Comparison of ENCODE assay signal across 11 cellular contexts in genomic region chrX:27619975-27620374, GRCh38. TPM values are rescaled to one million over a fixed set of nuclear protein-coding genes. Genes with fewer than 3 reads are reported as not detected.
DNase-seq lines count a peak whose midpoint lies in the region; ATAC-seq and TF ChIP-seq lines count a peak whose summit lies in the region.
"Had no signal": no experiment of that assay in that cellular context is flagged by ENCODE, and none has a peak within 500 bp of the region (broad histone marks: within the 10 kb centered on the region; RNA-seq: fewer than 3 reads in every experiment).

No MANE protein-coding gene starts in this region.

- no peak overlapping the region for H3K4me2 ChIP-seq in mammary epithelial cell (ENCODE audit: insufficient read depth, low read depth, low read length)

- H3K36me3 ChIP-seq in mammary epithelial cell (ENCODE audit: insufficient read depth, low read length) (no peaks in the 10 kb centered on the region), mucosa of descending colon (ENCODE audit: low read depth) (no peaks in the 10 kb centered on the region), psoas muscle (ENCODE audit: insufficient read depth in 1 of 2, low read depth in 1 of 2) (no peaks in the 10 kb centered on the region)

- no peaks in the 10 kb centered on the region for H4K20me1 ChIP-seq in mammary epithelial cell (ENCODE audit: insufficient read depth, low read length)

- H3K79me2 ChIP-seq in mammary epithelial cell (ENCODE audit: insufficient read depth, low read length) = no peaks in the 10 kb centered on the region

- no peak overlapping the region for H3K27ac ChIP-seq in mammary epithelial cell (ENCODE audit: insufficient read depth, low read depth, low read length)
- H3K27ac ChIP-seq in psoas muscle = no peak overlapping the region

- TF ChIP-seq CTCF in GM12874 (IDR thresholded peaks at IDR 0.05; ENCODE audit: insufficient read depth, low read depth, low read length) (peak; percentile 8; the same call in 1 of the 2 replicates), LNCaP clone FGC (IDR thresholded peaks at IDR 0.05; ENCODE audit: control insufficient read depth, extremely low read depth, insufficient read depth) (peak; percentile 37), mammary epithelial cell (conservative IDR thresholded peaks at IDR 0.05 in 1 of 2, IDR thresholded peaks at IDR 0.05 in 1 of 2; ENCODE audit: extremely low read depth in 1 of 2, insufficient read depth in 1 of 2, low read depth in 1 of 2, low read length in 2 of 2) (peak; percentile 59 to 63), mucosa of descending colon (IDR thresholded peaks at IDR 0.05) (no peak), psoas muscle (IDR thresholded peaks at IDR 0.05) (no peak)

- dilution Hi-C loops in mammary epithelial cell (cut with HindIII; ENCODE audit: low sequenced_read_pairs) = no loop called here

- peak; percentile 57 for ATAC-seq in mucosa of descending colon
- no peak for ATAC-seq in psoas muscle
- ATAC-seq: K562 had no signal

- DNase-seq in LNCaP clone FGC (ENCODE audit: low read depth) = no peak
- peak; percentile 9 for DNase-seq in mammary epithelial cell
- no peak for DNase-seq in mucosa of descending colon
- DNase-seq in activated CD4-positive, alpha-beta T cell treated with anti-CD3 and anti-CD28 coated beads, Interleukin-2, amount 50 U/mL, for 1 hour = no peak
- no peak for DNase-seq in NCI-H187 (lab: John Stamatoyannopoulos, UW)
- DNase-seq in G401 (ENCODE audit: low spot score) = no peak
- DNase-seq in psoas muscle = no peak
- DNase-seq: SW 1271 had no signal

- BruUV-seq in mammary epithelial cell (replicated peaks; lab: Mats Ljungman, UMichigan) = no TSS peak

- no peak overlapping the region for H3K9ac ChIP-seq in mammary epithelial cell (ENCODE audit: insufficient read depth, low read length)

- CTCF ChIA-PET in mammary epithelial cell (lab: Charles Lee; ENCODE audit: low non-redundant PET) = no interaction called here

- H3K27me3 ChIP-seq in mammary epithelial cell (ENCODE audit: insufficient read depth, low read length) = no peaks in the 10 kb centered on the region
- H3K27me3 ChIP-seq in psoas muscle (ENCODE audit: insufficient read depth in 3 of 3, low read length in 2 of 3) = no peaks in the 10 kb centered on the region

- intact Hi-C loops in mammary epithelial cell (cut with micrococcal nuclease) (no loop called here), mucosa of descending colon (cut with DNase I, micrococcal nuclease) (no loop called here), psoas muscle (cut with DNase I) (no loop called here)

- no peaks in the 10 kb centered on the region for H3K9me3 ChIP-seq in mammary epithelial cell (replicated peaks; ENCODE audit: insufficient read depth, low read length)
- H3K9me3 ChIP-seq in mucosa of descending colon = no peaks in the 10 kb centered on the region
- no peaks in the 10 kb centered on the region for H3K9me3 ChIP-seq in psoas muscle

- in situ Hi-C loops in mammary epithelial cell (cut with MboI; ENCODE audit: low sequenced_read_pairs in 2 of 2) = no loop called here
- in situ Hi-C loops in G401 (cut with HindIII; ENCODE audit: low sequenced_read_pairs) = no loop called here

- no peak overlapping the region for H3K4me3 ChIP-seq in LNCaP clone FGC (ENCODE audit: low read depth, low read length)
- H3K4me3 ChIP-seq in mammary epithelial cell (replicated peaks in 1 of 3; ENCODE audit: insufficient read depth in 1 of 3, low read depth in 2 of 3, low read length in 3 of 3) = no peak overlapping the region
- H3K4me3 ChIP-seq in mucosa of descending colon = no peak overlapping the region
- no peak overlapping the region for H3K4me3 ChIP-seq in psoas muscle
- H3K4me3 ChIP-seq: K562 had no signal

- no peaks in the 10 kb centered on the region for H3K4me1 ChIP-seq in mammary epithelial cell (ENCODE audit: insufficient read depth, low read length)
- no peaks in the 10 kb centered on the region for H3K4me1 ChIP-seq in mucosa of descending colon (ENCODE audit: low read depth)
- H3K4me1 ChIP-seq in psoas muscle = no peaks in the 10 kb centered on the region

- 0% methylated on average over 2 of the region's 2 CpGs for WGBS in mammary epithelial cell (ENCODE audit: low coverage, missing lambda C conversion rate)
- WGBS in psoas muscle, 3 donors = 20 to 29% (median 26%) methylated on average over 2 of the region's 2 CpGs

- H2AFZ ChIP-seq in mammary epithelial cell (ENCODE audit: low read depth, low read length) = no peak overlapping the region

RNA-seq across cellular contexts. Expression of gene DCAF8L2, which starts 29.8 kb away (rescaled TPM):
- total RNA-seq in mammary epithelial cell (not detected), mucosa of descending colon (not detected), psoas muscle (not detected)
- polyA plus RNA-seq in mammary epithelial cell (not detected), psoas muscle (not detected)
- not detected for polyA minus RNA-seq in mammary epithelial cell
- not detected in 2 replicates for total RNA-seq in G401 (2014; rRNA removed; shearing (Covaris generic))
- total RNA-seq: activated T-helper 1 cell treated with anti-CD3 and anti-CD28 coated beads, Interleukin-12 subunit alpha, Interleukin-12 subunit beta, Interleukin-2, Interleukin-4 antibody, amounts not matched to agents 30 ng/mL and 10 ng/mL and 1 ng/mL, durations not matched to agents 14 hours and 24 hours and 36 hours; K562 had no signal
- polyA plus RNA-seq: K562 had no signal

Comparison
In these comparisons a context has a peak if more than half of its experiments do, and no peak if none do; other contexts are left out.
1. CTCF ChIP-seq: peak in GM12874 (single experiment), LNCaP clone FGC (single experiment) and mammary epithelial cell (2 of 2); none in mucosa of descending colon (single experiment) and psoas muscle (single experiment).